24 cellular contexts compared by ENCODE assay signal in the genomic region with DNA sequence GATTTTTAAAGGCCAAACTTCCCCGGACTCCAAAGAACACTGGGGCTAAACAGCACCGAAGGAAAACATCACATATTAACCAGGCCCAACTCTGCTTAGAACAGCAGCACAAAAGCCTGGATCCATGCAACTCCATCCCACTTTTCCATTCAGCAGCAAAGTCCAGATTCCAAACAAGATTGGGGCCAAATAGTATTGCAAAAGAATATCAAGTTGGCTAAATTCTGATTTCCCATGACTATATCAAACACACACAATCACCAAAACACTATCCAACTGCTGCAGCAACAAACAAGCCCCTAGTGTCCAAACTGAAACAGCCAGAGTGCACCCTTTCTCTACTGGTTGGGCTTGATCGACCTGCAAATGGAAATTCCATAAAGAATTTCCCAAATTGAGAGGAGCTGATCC. TPM values are rescaled to one million over a fixed set of nuclear protein-coding genes. Genes with fewer than 3 reads are reported as not detected.
DNase-seq lines count a peak whose midpoint lies in the region; ATAC-seq, FAIRE-seq and TF ChIP-seq lines count a peak whose summit lies in the region.
"Had no signal": no experiment of that assay in that cellular context is flagged by ENCODE, and none has a peak within 500 bp of the region (broad histone marks: within the 10 kb centered on the region; RNA-seq: fewer than 3 reads in every experiment).

No MANE protein-coding gene starts in this region.

- TF ChIP-seq CTCF in right lobe of liver (IDR thresholded peaks at IDR 0.05) (peak; percentile 18 to 50 (median 39)), stomach (IDR thresholded peaks at IDR 0.05) (no peak), sigmoid colon (IDR thresholded peaks at IDR 0.05) (no peak)

- WGBS in right lobe of liver (ENCODE audit: insufficient coverage, low coverage, low lambda C conversion rate, missing lambda C conversion rate) = 38% methylated on average over 3 of the region's 3 CpGs
- 76 to 90% (median 87%) methylated on average over 3 of the region's 3 CpGs for WGBS in stomach, 5 donors
- 91 to 93% methylated on average over 3 of the region's 3 CpGs for WGBS in sigmoid colon, 2 donors

- peak; percentile 17 for FAIRE-seq in urothelium cell line (lab: Jason Lieb, UNC)
- FAIRE-seq: GM12891, GM18507, H54 had no signal

- H3K36me3 ChIP-seq in right lobe of liver (no peaks in the 10 kb centered on the region), stomach (no peaks in the 10 kb centered on the region), sigmoid colon (no peaks in the 10 kb centered on the region)
- H3K36me3 ChIP-seq: HAP-1 had no signal

- ATAC-seq in left lobe of liver (peak; percentile 81), right lobe of liver (peak; percentile 71 to 84 (median 74))
- no peak for ATAC-seq in activated CD4-positive, alpha-beta T cell treated with anti-CD3 and anti-CD28 coated beads for 36 hours

- H3K4me1 ChIP-seq in right lobe of liver (peaks cover 0 to 14% (median 3%) of the 10 kb centered on the region in 4 donors), stomach (peaks cover under 1 to 7% (median 4%) of the 10 kb centered on the region in 4 donors), sigmoid colon (no peaks in the 10 kb centered on the region)
- H3K4me1 ChIP-seq: HAP-1 had no signal

- no peaks in the 10 kb centered on the region for H3K9me3 ChIP-seq in right lobe of liver
- H3K9me3 ChIP-seq in stomach = no peaks in the 10 kb centered on the region
- no peaks in the 10 kb centered on the region for H3K9me3 ChIP-seq in sigmoid colon

- intact Hi-C loops in right lobe of liver (cut with DNase I) (no loop called here), stomach (cut with DNase I; ENCODE audit: low total_unique reads) (no loop called here), sigmoid colon (cut with DNase I) (no loop called here)
- intact Hi-C loops in activated CD4-positive, alpha-beta T cell treated with anti-CD3 and anti-CD28 coated beads for 36 hours (cut with DNase I, micrococcal nuclease) = no loop called here

- H3K9me3 Mint-ChIP-seq in activated CD4-positive, alpha-beta T cell treated with anti-CD3 and anti-CD28 coated beads for 36 hours (ENCODE audit: low read depth) = no peaks in the 10 kb centered on the region

- CTCF ChIA-PET in activated CD4-positive, alpha-beta T cell treated with anti-CD3 and anti-CD28 coated beads for 36 hours (lab: Charles Lee) = no interaction called here

- no peaks in the 10 kb centered on the region for H3K4me1 Mint-ChIP-seq in activated CD4-positive, alpha-beta T cell treated with anti-CD3 and anti-CD28 coated beads for 36 hours
- H3K4me1 Mint-ChIP-seq: CD4-positive, alpha-beta memory T cell had no signal

- POLR2A ChIA-PET in activated CD4-positive, alpha-beta T cell treated with anti-CD3 and anti-CD28 coated beads for 36 hours (lab: Charles Lee) = no interaction called here

- H3K27me3 ChIP-seq in right lobe of liver (no peaks in the 10 kb centered on the region), stomach (no peaks in the 10 kb centered on the region), sigmoid colon (no peaks in the 10 kb centered on the region)

- TF ChIP-seq EP300 in stomach (IDR thresholded peaks at IDR 0.05) (no peak), sigmoid colon (IDR thresholded peaks at IDR 0.05) (no peak)

- H3K36me3 Mint-ChIP-seq in activated CD4-positive, alpha-beta T cell treated with anti-CD3 and anti-CD28 coated beads for 36 hours (ENCODE audit: low read depth) = no peaks in the 10 kb centered on the region
- H3K36me3 Mint-ChIP-seq: CD4-positive, alpha-beta memory T cell had no signal

- TF ChIP-seq POLR2A in right lobe of liver (IDR thresholded peaks at IDR 0.05) (peak; percentile 84), stomach (IDR thresholded peaks at IDR 0.05) (no peak), sigmoid colon (IDR thresholded peaks at IDR 0.05) (no peak)

- DNase-seq in left lobe of liver (ENCODE audit: low spot score) (peak; percentile 65), right lobe of liver (peak in 2 of 3 donors; percentile 7 to 68), urothelium cell line (ENCODE audit: low spot score) (no peak), stomach (no peak), sigmoid colon (no peak)
- no peak for DNase-seq in activated CD4-positive, alpha-beta T cell treated with anti-CD3 and anti-CD28 coated beads for 36 hours
- DNase-seq: C1 segment of cervical spinal cord; Calu3; CD4-positive, alpha-beta memory T cell; COR-L47; DMS53; DMS79 treated with DMSO at 0.1 percent for 48 hours; GF-D8; GOT3; HFFc6 had no signal

- H3K27me3 Mint-ChIP-seq in activated CD4-positive, alpha-beta T cell treated with anti-CD3 and anti-CD28 coated beads for 36 hours = peaks cover 5% of the 10 kb centered on the region

- peak overlapping the region; percentile 60 to 90 (median 73) for H3K27ac ChIP-seq in right lobe of liver
- H3K27ac ChIP-seq in stomach = no peak overlapping the region
- no peak overlapping the region for H3K27ac ChIP-seq in sigmoid colon

- H3K27ac Mint-ChIP-seq in activated CD4-positive, alpha-beta T cell treated with anti-CD3 and anti-CD28 coated beads for 36 hours = no peak overlapping the region
- H3K27ac Mint-ChIP-seq: CD4-positive, alpha-beta memory T cell; HFFc6 had no signal

- peak overlapping the region; percentile 16 to 61 (median 59) for H3K4me3 ChIP-seq in right lobe of liver
- H3K4me3 ChIP-seq in stomach = no peak overlapping the region
- H3K4me3 ChIP-seq in sigmoid colon = no peak overlapping the region
- H3K4me3 ChIP-seq: HAP-1 had no signal

- H3K4me3 Mint-ChIP-seq in activated CD4-positive, alpha-beta T cell treated with anti-CD3 and anti-CD28 coated beads for 36 hours = no peak overlapping the region
- H3K4me3 Mint-ChIP-seq: CD4-positive, alpha-beta memory T cell; HFFc6 had no signal

RNA-seq across cellular contexts. Expression of a gene that starts 19.4 kb away (rescaled TPM):
- total RNA-seq in left lobe of liver = 0.45 TPM
- total RNA-seq in right lobe of liver = under 1 TPM in 2 of 6 experiments, not detected in 4; 0.21 to 0.27 TPM
- total RNA-seq in activated CD4-positive, alpha-beta T cell treated with anti-CD3 and anti-CD28 coated beads for 36 hours = not detected
- total RNA-seq in stomach = 10 to 100 TPM in 3 of 5 donors, 1 to 10 TPM in 2; 7.0 to 41.9 (median 13.6) TPM
- 10 to 100 TPM; 19.2 to 38.8 (median 26.5) TPM for polyA plus RNA-seq in stomach
- not detected for total RNA-seq in sigmoid colon
- 10 to 100 TPM; 29.4 to 41.7 (median 29.6) TPM for polyA plus RNA-seq in sigmoid colon
- total RNA-seq: A172; A673; CD4-positive, alpha-beta memory T cell; Daoy; G401; HFFc6 had no signal
- polyA plus RNA-seq: CD4-positive, alpha-beta memory T cell had no signal

RNA-seq across cellular contexts. Expression of a gene that starts 35.0 kb away (rescaled TPM):
- 2.6 TPM for total RNA-seq in left lobe of liver
- total RNA-seq in right lobe of liver = 1 to 10 TPM in 4 of 6 experiments, under 1 TPM in 2; 0.58 to 2.7 (median 1.7) TPM
- not detected for total RNA-seq in activated CD4-positive, alpha-beta T cell treated with anti-CD3 and anti-CD28 coated beads for 36 hours
- 10 to 100 TPM in 2 of 5 donors, 1 to 10 TPM in 2, not detected in 1; 4.3 to 24.3 (median 11.6) TPM for total RNA-seq in stomach
- 10 to 100 TPM in 2 of 3 donors, 1 to 10 TPM in 1; 7.7 to 34.4 (median 20.2) TPM for polyA plus RNA-seq in stomach
- 1 to 10 TPM in 1 of 4 donors, not detected in 3; 2.1 TPM for total RNA-seq in sigmoid colon
- polyA plus RNA-seq in sigmoid colon = 10 to 100 TPM; 44.6 to 68.5 (median 64.3) TPM
- total RNA-seq: A172; A673; CD4-positive, alpha-beta memory T cell; Daoy; G401; HFFc6 had no signal
- polyA plus RNA-seq: BJ; CD4-positive, alpha-beta memory T cell had no signal

RNA-seq across cellular contexts. Expression of a gene that starts 50.4 kb away (rescaled TPM):
- total RNA-seq in left lobe of liver (8.5 TPM), right lobe of liver (10 to 100 TPM in 1 of 6 experiments, 1 to 10 TPM in 5; 5.8 to 12.2 (median 8.0) TPM), stomach (10 to 100 TPM in 4 of 5 donors, not detected in 1; 13.8 to 36.2 (median 16.4) TPM), sigmoid colon (10 to 100 TPM in 3 of 4 donors, 1 to 10 TPM in 1; 8.8 to 33.8 (median 10.2) TPM)
- not detected for total RNA-seq in activated CD4-positive, alpha-beta T cell treated with anti-CD3 and anti-CD28 coated beads for 36 hours
- polyA plus RNA-seq in stomach (1 to 10 TPM; 2.1 to 5.8 (median 3.1) TPM), sigmoid colon (1 to 10 TPM; 1.2 to 9.5 (median 1.8) TPM)
- total RNA-seq: A673; Calu3; CD4-positive, alpha-beta memory T cell; G401 had no signal
- polyA plus RNA-seq: BJ; CD4-positive, alpha-beta memory T cell had no signal

Comparison
In these comparisons a context has a peak if more than half of its experiments do, and no peak if none do; other contexts are left out.
1. DNase-seq: peak in left lobe of liver (single experiment) and right lobe of liver (2 of 3); none in urothelium cell line (single experiment), activated CD4-positive, alpha-beta T cell treated with anti-CD3 and anti-CD28 coated beads for 36 hours (single experiment), stomach (single experiment) and sigmoid colon (single experiment).
2. H3K27ac ChIP-seq: peak in right lobe of liver (3 of 3); none in stomach (0 of 5) and sigmoid colon (0 of 4).
3. H3K4me3 ChIP-seq: peak in right lobe of liver (3 of 3); none in stomach (0 of 4) and sigmoid colon (0 of 4).
4. CTCF ChIP-seq: peak in right lobe of liver (4 of 4); none in stomach (0 of 7) and sigmoid colon (0 of 4).